ENCODE assay signal across 7 cellular contexts in genomic region chr11:92504004-92504403, GRCh38.
"Had no signal": no experiment of that assay in that cellular context is flagged by ENCODE, and none has a peak within 500 bp of the region (broad histone marks: within the 10 kb centered on the region; RNA-seq: fewer than 3 reads in every experiment).

No MANE protein-coding gene starts in this region.

- H3K27me3 Mint-ChIP-seq: IgD-negative memory B cell had no signal

- H3K27ac ChIP-seq: GM23248, HL-60 had no signal

- ATAC-seq: HepG2 had no signal

- H2AFZ ChIP-seq: GM23248 had no signal

- H3K4me3 ChIP-seq: GM23248 had no signal

- H3K4me1 Mint-ChIP-seq: IgD-negative memory B cell had no signal

- H3K27ac Mint-ChIP-seq: IgD-negative memory B cell had no signal

- H3K9ac ChIP-seq: GM23248 had no signal

- H3K36me3 Mint-ChIP-seq: IgD-negative memory B cell had no signal

- H3K4me3 Mint-ChIP-seq: IgD-negative memory B cell had no signal

- DNase-seq: GM23248, GOT3, H7, HCEC 1CT had no signal

- H3K9me3 Mint-ChIP-seq: IgD-negative memory B cell had no signal
